25 cellular contexts compared by ENCODE assay signal in genomic region chr19:5814847-5815246, GRCh38. TPM values are rescaled to one million over a fixed set of nuclear protein-coding genes. Genes with fewer than 3 reads are reported as not detected.
DNase-seq lines count a peak whose midpoint lies in the region; ATAC-seq, FAIRE-seq and TF ChIP-seq lines count a peak whose summit lies in the region.
"Had no signal": no experiment of that assay in that cellular context is flagged by ENCODE, and none has a peak within 500 bp of the region (broad histone marks: within the 10 kb centered on the region; RNA-seq: fewer than 3 reads in every experiment).

No MANE protein-coding gene starts in this region.

- no peak for TF ChIP-seq RAD21 in A549 (conservative IDR thresholded peaks at IDR 0.05 in 1 of 2, IDR thresholded peaks at IDR 0.05 in 1 of 2)
- no peak for TF ChIP-seq RAD21 in HepG2 (CRISPR knock-in tag; IDR thresholded peaks at IDR 0.05)

- FAIRE-seq in A549 (lab: Jason Lieb, UNC): no peak
- FAIRE-seq in HepG2 (lab: Jason Lieb, UNC): no peak
- FAIRE-seq: A204.1, RCC 7860 had no signal

- peak overlapping the region; percentile 50 for H3K9ac ChIP-seq in NT2/D1 (ENCODE audit: insufficient read length, low read depth)
- no peak overlapping the region for H3K9ac ChIP-seq in HepG2 (ENCODE audit: insufficient read depth, low read depth, low read length)
- H3K9ac ChIP-seq: BLaER1 had no signal

- no peaks in the 10 kb centered on the region for H3K36me3 ChIP-seq in NT2/D1 (ENCODE audit: insufficient read depth, insufficient read length, low read length)
- no peaks in the 10 kb centered on the region for H3K36me3 ChIP-seq in HepG2 (replicated peaks in 1 of 2; ENCODE audit: control insufficient read depth in 1 of 2, insufficient read depth in 2 of 2, low read length in 2 of 2)
- H3K36me3 ChIP-seq: BLaER1 had no signal

- in situ Hi-C loops in HepG2 (cut with HindIII; ENCODE audit: extremely low pct_ligation_motif_present, low pct_unique_long_range_greater_than_20kb): no loop called here

- no TSS peak for BruUV-seq in HepG2 (replicated peaks; lab: Mats Ljungman, UMichigan)

- no peak overlapping the region for H3K4me3 Mint-ChIP-seq in stimulated activated effector memory CD8-positive, alpha-beta T cell treated with anti-CD3 and anti-CD28 coated beads, Interleukin-12 subunit alpha, Interleukin-12 subunit beta, amount 100 ng/mL, for 72 hours
- H3K4me3 Mint-ChIP-seq: CD4-positive, alpha-beta T cell had no signal

- no peak overlapping the region for H3K27ac Mint-ChIP-seq in stimulated activated effector memory CD8-positive, alpha-beta T cell treated with anti-CD3 and anti-CD28 coated beads, Interleukin-12 subunit alpha, Interleukin-12 subunit beta, amount 100 ng/mL, for 72 hours
- H3K27ac Mint-ChIP-seq: CD4-positive, alpha-beta T cell had no signal

- no peaks in the 10 kb centered on the region for H4K20me1 ChIP-seq in HepG2 (ENCODE audit: insufficient read depth, low read length)
- H4K20me1 ChIP-seq: BLaER1 had no signal

- DNase-seq in A549 (ENCODE audit: low read depth in 1 of 2, low spot score in 1 of 2) (no peak), NT2/D1 (ENCODE audit: low read depth, low spot score) (no peak), HepG2 (ENCODE audit: low spot score) (no peak), NCI-H82 treated with DMSO at 0.1 percent for 48 hours (lab: John Stamatoyannopoulos, UW; ENCODE audit: unreplicated experiment) (no peak)
- no peak for DNase-seq in stimulated activated effector memory CD8-positive, alpha-beta T cell treated with anti-CD3 and anti-CD28 coated beads, Interleukin-12 subunit alpha, Interleukin-12 subunit beta, amount 100 ng/mL, for 72 hours (ENCODE audit: low spot score in 2 of 2)
- DNase-seq: CD4-positive, alpha-beta T cell; COR-L47; DMS79 treated with DMSO at 0.1 percent for 48 hours; H7; KG1; NCI-H1092 treated with DMSO at 0.1 percent for 48 hours; NCI-H1436 treated with DMSO at 0.1 percent for 48 hours; NCI-H1930; NCI-H226; NCI-H510A treated with DMSO at 0.1 percent for 48 hours; NCI-H774; SW 1271 had no signal

- H3K4me1 ChIP-seq in A549 (no peaks in the 10 kb centered on the region), NT2/D1 (ENCODE audit: insufficient read depth, insufficient read length) (peaks cover 15% of the 10 kb centered on the region), HepG2 (ENCODE audit: insufficient read depth, low read length) (no peaks in the 10 kb centered on the region; the same call in 1 of the 2 replicates)

- H3K36me3 Mint-ChIP-seq in stimulated activated effector memory CD8-positive, alpha-beta T cell treated with anti-CD3 and anti-CD28 coated beads, Interleukin-12 subunit alpha, Interleukin-12 subunit beta, amount 100 ng/mL, for 72 hours: no peaks in the 10 kb centered on the region

- no peak overlapping the region for H3K4me3 ChIP-seq in A549
- no peak overlapping the region for H3K4me3 ChIP-seq in NT2/D1 (ENCODE audit: insufficient read length, low read depth)
- no peak overlapping the region for H3K4me3 ChIP-seq in HepG2 (replicated peaks in 1 of 3; ENCODE audit: insufficient read depth in 1 of 3, low read depth in 2 of 3, low read length in 3 of 3)
- H3K4me3 ChIP-seq: BLaER1 had no signal

- POLR2A ChIA-PET in A549 (lab: Yijun Ruan, JAX) (no interaction called here), HepG2 (lab: Yijun Ruan, JAX) (no interaction called here)

- H3K27ac ChIP-seq in A549 (no peak overlapping the region), HepG2 (ENCODE audit: extremely low read length, insufficient read depth, low read length) (no peak overlapping the region)
- H3K27ac ChIP-seq: BLaER1 had no signal

- TF ChIP-seq EP300 in A549 (IDR thresholded peaks at IDR 0.05) (no peak), HepG2 (IDR thresholded peaks at IDR 0.05; ENCODE audit: low read depth in 2 of 2, low read length in 2 of 2) (no peak), HepG2 (CRISPR knock-in tag; IDR thresholded peaks at IDR 0.05; ENCODE audit: borderline replicate concordance) (no peak)

- ATAC-seq in A549: peak; percentile 44 to 59; a peak in 5 of 6 replicates
- no peak for ATAC-seq in HepG2
- peak; percentile 28 for ATAC-seq in stimulated activated effector memory CD8-positive, alpha-beta T cell treated with anti-CD3 and anti-CD28 coated beads, Interleukin-12 subunit alpha, Interleukin-12 subunit beta, amount 100 ng/mL, for 72 hours
- no peak for ATAC-seq in HG02852 (IDR thresholded peaks at IDR 0.05; ENCODE audit: unreplicated experiment)
- ATAC-seq in HG02885 (IDR thresholded peaks at IDR 0.05; ENCODE audit: poor library complexity, unreplicated experiment): no peak
- ATAC-seq: Right ventricle myocardium inferior had no signal

- H3K9me3 ChIP-seq in A549: no peaks in the 10 kb centered on the region
- H3K9me3 ChIP-seq in NT2/D1 (ENCODE audit: insufficient read depth, low read length): no peaks in the 10 kb centered on the region
- no peaks in the 10 kb centered on the region for H3K9me3 ChIP-seq in HepG2 (ENCODE audit: low read length)
- H3K9me3 ChIP-seq: BLaER1 had no signal

- no peak overlapping the region for H2AFZ ChIP-seq in HepG2 (ENCODE audit: low read length)

- no peak for TF ChIP-seq POLR2A in A549 (IDR thresholded peaks at IDR 0.05; ENCODE audit: low read length)
- TF ChIP-seq POLR2A in HepG2 (IDR thresholded peaks at IDR 0.05; ENCODE audit: insufficient read depth in 1 of 2, low read depth in 2 of 2, low read length in 2 of 2): peak in 1 of 2 experiments; percentile 27; a peak in 1 of 4 replicates

- no peaks in the 10 kb centered on the region for H3K4me1 Mint-ChIP-seq in stimulated activated effector memory CD8-positive, alpha-beta T cell treated with anti-CD3 and anti-CD28 coated beads, Interleukin-12 subunit alpha, Interleukin-12 subunit beta, amount 100 ng/mL, for 72 hours

- no peak for TF ChIP-seq CTCF in A549 (IDR thresholded peaks at IDR 0.05)
- TF ChIP-seq CTCF in HepG2 (CRISPR knock-in tag; IDR thresholded peaks at IDR 0.05): no peak

- no peaks in the 10 kb centered on the region for H3K27me3 ChIP-seq in NT2/D1 (ENCODE audit: insufficient read depth, insufficient read length)
- no peaks in the 10 kb centered on the region for H3K27me3 ChIP-seq in HepG2 (ENCODE audit: control insufficient read depth in 1 of 2, insufficient read depth in 2 of 2, low read length in 2 of 2)
- H3K27me3 ChIP-seq: BLaER1 had no signal

- CTCF ChIA-PET in A549 (lab: Yijun Ruan, JAX): interaction anchor here (1.9 to 4.2 kb wide), 2 partner anchors 9 to 11 kb away, joined by 11 to 31 read pairs; no protein-coding TSS in a partner anchor
- CTCF ChIA-PET in HepG2 (lab: Yijun Ruan, JAX; ENCODE audit: low intra/inter-chr PET ratio, low total read pairs): no interaction called here

- H3K4me2 ChIP-seq in A549 (no peak overlapping the region), HepG2 (ENCODE audit: low read depth, low read length) (no peak overlapping the region)
- H3K4me2 ChIP-seq: BLaER1 had no signal

- no peaks in the 10 kb centered on the region for H3K9me3 Mint-ChIP-seq in stimulated activated effector memory CD8-positive, alpha-beta T cell treated with anti-CD3 and anti-CD28 coated beads, Interleukin-12 subunit alpha, Interleukin-12 subunit beta, amount 100 ng/mL, for 72 hours
- H3K9me3 Mint-ChIP-seq: CD4-positive, alpha-beta T cell had no signal

- intact Hi-C loops in HepG2 (cut with micrococcal nuclease; ENCODE audit: unreplicated experiment): no loop called here

- 59% methylated on average over 9 of the region's 12 CpGs for WGBS in A549 (ENCODE audit: missing lambda C conversion rate)
- 83% methylated on average over 11 of the region's 12 CpGs for WGBS in HepG2 (ENCODE audit: low lambda C conversion rate)

- H3K79me2 ChIP-seq in HepG2 (ENCODE audit: insufficient read depth, low read length): no peaks in the 10 kb centered on the region

RNA-seq across cellular contexts. Expression of gene NRTN, which starts 10.0 kb away (rescaled TPM):
- polyA plus RNA-seq in A549 (2011; rRNA removed) (0.32 and 0.38 TPM in 2 replicates), A549 (2017; fragmentation: RNase III; extraction: RNeasy Plus Mini Kit Qiagen cat#74134 plus additional on column Dnase treatment) (0.45 to 0.61 TPM (median 0.50 TPM) in 3 replicates), HepG2 (2011; rRNA removed) (5.3 and 7.3 TPM in 2 replicates)
- polyA plus RNA-seq in A549 (2012; cell fraction: cytosol; rRNA removed): 0.86 and 1.1 TPM in 2 replicates
- polyA plus RNA-seq in A549 (2012; cell fraction: nucleus; rRNA removed): 0.67 and 0.88 TPM in 2 replicates
- 0.24 and 0.33 TPM in 2 replicates for polyA minus RNA-seq in A549 (2011; rRNA and poly(A)+ RNA removed)
- 3.2 and 4.1 TPM in 2 replicates for total RNA-seq in HepG2 (2016; rRNA removed; fragmentation: Illumina TruSeq; extraction: Trizol)
- 6.3 and 6.9 TPM in 2 replicates for total RNA-seq in HepG2 (2016; cell fraction: cytosol; rRNA removed; fragmentation: Illumina TruSeq; extraction: Trizol; ENCODE audit: low read depth)
- 3.3 and 3.6 TPM in 2 replicates for total RNA-seq in HepG2 (2016; cell fraction: insoluble cytoplasmic fraction; rRNA removed; fragmentation: Illumina TruSeq; extraction: Trizol)
- total RNA-seq in HepG2 (2016; cell fraction: membrane; rRNA removed; fragmentation: Illumina TruSeq; extraction: Trizol): 11.2 and 12.2 TPM in 2 replicates
- total RNA-seq in HepG2 (2016; cell fraction: nucleus; rRNA removed; fragmentation: Illumina TruSeq; extraction: Trizol): 1.9 TPM in 2 replicates
- 3.3 and 7.0 TPM in 2 replicates for polyA plus RNA-seq in HepG2 (2011; cell fraction: cytosol; rRNA removed)
- 5.3 and 5.4 TPM in 2 replicates for polyA plus RNA-seq in HepG2 (2011; cell fraction: nucleus; rRNA removed)
- 3.3 and 6.4 TPM in 2 replicates for polyA plus RNA-seq in HepG2 (2012)
- polyA plus RNA-seq in HepG2 (2016; cell fraction: cytosol; fragmentation: Illumina TruSeq; extraction: Trizol; ENCODE audit: low read depth): 9.7 and 9.9 TPM in 2 replicates
- 4.5 and 4.6 TPM in 2 replicates for polyA plus RNA-seq in HepG2 (2016; cell fraction: insoluble cytoplasmic fraction; fragmentation: Illumina TruSeq; extraction: Trizol; ENCODE audit: low read depth)
- 13.7 and 14.4 TPM in 2 replicates for polyA plus RNA-seq in HepG2 (2016; cell fraction: membrane; fragmentation: Illumina TruSeq; extraction: Trizol; ENCODE audit: low read depth)
- 2.8 and 4.0 TPM in 2 replicates for polyA plus RNA-seq in HepG2 (2016; cell fraction: nucleus; fragmentation: Illumina TruSeq; extraction: Trizol; ENCODE audit: insufficient read depth, low read depth)
- polyA minus RNA-seq in HepG2 (2011; rRNA and poly(A)+ RNA removed; ENCODE audit: low replicate concordance): 0.14 and 10.3 TPM in 2 replicates
- 5.2 and 5.8 TPM in 2 replicates for polyA minus RNA-seq in HepG2 (2011; cell fraction: cytosol; rRNA and poly(A)+ RNA removed)
- polyA minus RNA-seq in HepG2 (2011; cell fraction: nucleus; rRNA and poly(A)+ RNA removed): 1.2 and 1.8 TPM in 2 replicates

RNA-seq across cellular contexts. Expression of gene DUS3L, which starts 23.9 kb away (rescaled TPM):
- polyA plus RNA-seq in A549 (2011; rRNA removed) (15.5 and 16.3 TPM in 2 replicates), A549 (2017; fragmentation: RNase III; extraction: RNeasy Plus Mini Kit Qiagen cat#74134 plus additional on column Dnase treatment) (26.9 to 29.4 TPM (median 27.9 TPM) in 3 replicates), HepG2 (2011; rRNA removed) (13.3 and 15.6 TPM in 2 replicates)
- 53.3 and 66.5 TPM in 2 replicates for polyA plus RNA-seq in A549 (2012; cell fraction: cytosol; rRNA removed)
- polyA plus RNA-seq in A549 (2012; cell fraction: nucleus; rRNA removed): 222 and 288 TPM in 2 replicates
- 10.9 and 20.9 TPM in 2 replicates for polyA minus RNA-seq in A549 (2011; rRNA and poly(A)+ RNA removed)
- 20.6 and 25.1 TPM in 2 replicates for total RNA-seq in HepG2 (2016; rRNA removed; fragmentation: Illumina TruSeq; extraction: Trizol)
- total RNA-seq in HepG2 (2016; cell fraction: cytosol; rRNA removed; fragmentation: Illumina TruSeq; extraction: Trizol; ENCODE audit: low read depth): 7.1 and 7.6 TPM in 2 replicates
- 19.2 and 25.0 TPM in 2 replicates for total RNA-seq in HepG2 (2016; cell fraction: insoluble cytoplasmic fraction; rRNA removed; fragmentation: Illumina TruSeq; extraction: Trizol)
- 8.0 and 8.5 TPM in 2 replicates for total RNA-seq in HepG2 (2016; cell fraction: membrane; rRNA removed; fragmentation: Illumina TruSeq; extraction: Trizol)
- total RNA-seq in HepG2 (2016; cell fraction: nucleus; rRNA removed; fragmentation: Illumina TruSeq; extraction: Trizol): 16.2 and 25.2 TPM in 2 replicates
- 10.8 and 19.0 TPM in 2 replicates for polyA plus RNA-seq in HepG2 (2011; cell fraction: cytosol; rRNA removed)
- polyA plus RNA-seq in HepG2 (2011; cell fraction: nucleus; rRNA removed): 82.5 and 110 TPM in 2 replicates
- 8.5 and 16.9 TPM in 2 replicates for polyA plus RNA-seq in HepG2 (2012)
- 2.4 and 3.1 TPM in 2 replicates for polyA plus RNA-seq in HepG2 (2016; cell fraction: cytosol; fragmentation: Illumina TruSeq; extraction: Trizol; ENCODE audit: low read depth)
- 18.3 and 18.8 TPM in 2 replicates for polyA plus RNA-seq in HepG2 (2016; cell fraction: insoluble cytoplasmic fraction; fragmentation: Illumina TruSeq; extraction: Trizol; ENCODE audit: low read depth)
- polyA plus RNA-seq in HepG2 (2016; cell fraction: membrane; fragmentation: Illumina TruSeq; extraction: Trizol; ENCODE audit: low read depth): 6.3 TPM in 2 replicates
- polyA plus RNA-seq in HepG2 (2016; cell fraction: nucleus; fragmentation: Illumina TruSeq; extraction: Trizol; ENCODE audit: insufficient read depth, low read depth): 41.4 and 60.6 TPM in 2 replicates
- polyA minus RNA-seq in HepG2 (2011; rRNA and poly(A)+ RNA removed; ENCODE audit: low replicate concordance): 25.0 and 31.3 TPM in 2 replicates
- 13.3 and 13.6 TPM in 2 replicates for polyA minus RNA-seq in HepG2 (2011; cell fraction: cytosol; rRNA and poly(A)+ RNA removed)
- 16.8 and 28.8 TPM in 2 replicates for polyA minus RNA-seq in HepG2 (2011; cell fraction: nucleus; rRNA and poly(A)+ RNA removed)

RNA-seq across cellular contexts. Expression of gene FUT6, which starts 24.7 kb away (rescaled TPM):
- polyA plus RNA-seq in A549 (2011; rRNA removed) (0.12 TPM in 1 of 2 replicates, not detected in the other), A549 (2017; fragmentation: RNase III; extraction: RNeasy Plus Mini Kit Qiagen cat#74134 plus additional on column Dnase treatment) (not detected in 3 replicates), HepG2 (2011; rRNA removed) (27.7 and 53.3 TPM in 2 replicates)
- 0.03 and 0.05 TPM in 2 replicates for polyA plus RNA-seq in A549 (2012; cell fraction: cytosol; rRNA removed)
- not detected in 2 replicates for polyA plus RNA-seq in A549 (2012; cell fraction: nucleus; rRNA removed)
- polyA minus RNA-seq in A549 (2011; rRNA and poly(A)+ RNA removed): not detected in 2 replicates
- total RNA-seq in HepG2 (2016; rRNA removed; fragmentation: Illumina TruSeq; extraction: Trizol): 5.0 and 8.2 TPM in 2 replicates
- total RNA-seq in HepG2 (2016; cell fraction: cytosol; rRNA removed; fragmentation: Illumina TruSeq; extraction: Trizol; ENCODE audit: low read depth): 0.97 and 1.6 TPM in 2 replicates
- total RNA-seq in HepG2 (2016; cell fraction: insoluble cytoplasmic fraction; rRNA removed; fragmentation: Illumina TruSeq; extraction: Trizol): 5.0 and 7.9 TPM in 2 replicates
- total RNA-seq in HepG2 (2016; cell fraction: membrane; rRNA removed; fragmentation: Illumina TruSeq; extraction: Trizol): 3.2 and 4.2 TPM in 2 replicates
- 5.8 and 8.5 TPM in 2 replicates for total RNA-seq in HepG2 (2016; cell fraction: nucleus; rRNA removed; fragmentation: Illumina TruSeq; extraction: Trizol)
- polyA plus RNA-seq in HepG2 (2011; cell fraction: cytosol; rRNA removed): 33.1 and 34.4 TPM in 2 replicates
- polyA plus RNA-seq in HepG2 (2011; cell fraction: nucleus; rRNA removed): 43.6 and 59.1 TPM in 2 replicates
- 15.4 and 18.7 TPM in 2 replicates for polyA plus RNA-seq in HepG2 (2012)
- polyA plus RNA-seq in HepG2 (2016; cell fraction: cytosol; fragmentation: Illumina TruSeq; extraction: Trizol; ENCODE audit: low read depth): 0.97 and 1.0 TPM in 2 replicates
- 5.1 and 6.0 TPM in 2 replicates for polyA plus RNA-seq in HepG2 (2016; cell fraction: insoluble cytoplasmic fraction; fragmentation: Illumina TruSeq; extraction: Trizol; ENCODE audit: low read depth)
- polyA plus RNA-seq in HepG2 (2016; cell fraction: membrane; fragmentation: Illumina TruSeq; extraction: Trizol; ENCODE audit: low read depth): 3.2 and 3.6 TPM in 2 replicates
- polyA plus RNA-seq in HepG2 (2016; cell fraction: nucleus; fragmentation: Illumina TruSeq; extraction: Trizol; ENCODE audit: insufficient read depth, low read depth): 11.4 and 11.8 TPM in 2 replicates
- polyA minus RNA-seq in HepG2 (2011; rRNA and poly(A)+ RNA removed; ENCODE audit: low replicate concordance): 80.4 TPM in 1 of 2 replicates, not detected in the other
- 21.4 and 25.8 TPM in 2 replicates for polyA minus RNA-seq in HepG2 (2011; cell fraction: cytosol; rRNA and poly(A)+ RNA removed)
- 22.5 and 47.7 TPM in 2 replicates for polyA minus RNA-seq in HepG2 (2011; cell fraction: nucleus; rRNA and poly(A)+ RNA removed)
- total RNA-seq: H7, OCI-LY7, Right ventricle myocardium inferior, SK-MEL-5 had no signal

RNA-seq across cellular contexts. Expression of gene PRR22, which starts 30.3 kb away (rescaled TPM):
- 0.46 and 0.65 TPM in 2 replicates for polyA plus RNA-seq in A549 (2011; rRNA removed)
- 2.4 and 3.6 TPM in 2 replicates for polyA plus RNA-seq in A549 (2012; cell fraction: cytosol; rRNA removed)
- 27.6 and 34.7 TPM in 2 replicates for polyA plus RNA-seq in A549 (2012; cell fraction: nucleus; rRNA removed)
- polyA plus RNA-seq in A549 (2017; fragmentation: RNase III; extraction: RNeasy Plus Mini Kit Qiagen cat#74134 plus additional on column Dnase treatment): 2.0 to 2.3 TPM (median 2.2 TPM) in 3 replicates
- 0.25 and 0.29 TPM in 2 replicates for polyA minus RNA-seq in A549 (2011; rRNA and poly(A)+ RNA removed)
- 0.77 and 2.3 TPM in 2 replicates for total RNA-seq in HepG2 (2016; rRNA removed; fragmentation: Illumina TruSeq; extraction: Trizol)
- total RNA-seq in HepG2 (2016; cell fraction: cytosol; rRNA removed; fragmentation: Illumina TruSeq; extraction: Trizol; ENCODE audit: low read depth): 0.40 and 0.53 TPM in 2 replicates
- total RNA-seq in HepG2 (2016; cell fraction: insoluble cytoplasmic fraction; rRNA removed; fragmentation: Illumina TruSeq; extraction: Trizol): 0.83 and 2.2 TPM in 2 replicates
- total RNA-seq in HepG2 (2016; cell fraction: membrane; rRNA removed; fragmentation: Illumina TruSeq; extraction: Trizol): 0.68 and 0.93 TPM in 2 replicates
- total RNA-seq in HepG2 (2016; cell fraction: nucleus; rRNA removed; fragmentation: Illumina TruSeq; extraction: Trizol): 2.2 and 2.6 TPM in 2 replicates
- 0.84 and 1.0 TPM in 2 replicates for polyA plus RNA-seq in HepG2 (2011; rRNA removed)
- polyA plus RNA-seq in HepG2 (2011; cell fraction: cytosol; rRNA removed): 0.10 and 0.36 TPM in 2 replicates
- polyA plus RNA-seq in HepG2 (2011; cell fraction: nucleus; rRNA removed): 9.3 and 11.4 TPM in 2 replicates
- 0.86 and 1.1 TPM in 2 replicates for polyA plus RNA-seq in HepG2 (2012)
- 0.27 and 0.43 TPM in 2 replicates for polyA plus RNA-seq in HepG2 (2016; cell fraction: cytosol; fragmentation: Illumina TruSeq; extraction: Trizol; ENCODE audit: low read depth)
- polyA plus RNA-seq in HepG2 (2016; cell fraction: insoluble cytoplasmic fraction; fragmentation: Illumina TruSeq; extraction: Trizol; ENCODE audit: low read depth): 1.2 and 2.0 TPM in 2 replicates
- polyA plus RNA-seq in HepG2 (2016; cell fraction: membrane; fragmentation: Illumina TruSeq; extraction: Trizol; ENCODE audit: low read depth): 0.66 and 0.97 TPM in 2 replicates
- 10.5 and 11.2 TPM in 2 replicates for polyA plus RNA-seq in HepG2 (2016; cell fraction: nucleus; fragmentation: Illumina TruSeq; extraction: Trizol; ENCODE audit: insufficient read depth, low read depth)
- polyA minus RNA-seq in HepG2 (2011; rRNA and poly(A)+ RNA removed; ENCODE audit: low replicate concordance): 0.35 and 0.70 TPM in 2 replicates
- 0.59 and 0.62 TPM in 2 replicates for polyA minus RNA-seq in HepG2 (2011; cell fraction: cytosol; rRNA and poly(A)+ RNA removed)
- 0.62 and 1.7 TPM in 2 replicates for polyA minus RNA-seq in HepG2 (2011; cell fraction: nucleus; rRNA and poly(A)+ RNA removed)

RNA-seq across cellular contexts. Expression of gene FUT3, which starts 36.4 kb away (rescaled TPM):
- polyA plus RNA-seq in A549 (2011; rRNA removed): 0.09 and 0.20 TPM in 2 replicates
- polyA plus RNA-seq in A549 (2012; cell fraction: cytosol; rRNA removed): 0.03 and 0.04 TPM in 2 replicates
- polyA plus RNA-seq in A549 (2012; cell fraction: nucleus; rRNA removed): 0.20 and 0.59 TPM in 2 replicates
- polyA plus RNA-seq in A549 (2017; fragmentation: RNase III; extraction: RNeasy Plus Mini Kit Qiagen cat#74134 plus additional on column Dnase treatment): 0.09 TPM in 1 of 3 replicates, not detected in the others
- not detected in 2 replicates for polyA minus RNA-seq in A549 (2011; rRNA and poly(A)+ RNA removed)
- 0.20 and 0.53 TPM in 2 replicates for total RNA-seq in HepG2 (2016; rRNA removed; fragmentation: Illumina TruSeq; extraction: Trizol)
- total RNA-seq in HepG2 (2016; cell fraction: cytosol; rRNA removed; fragmentation: Illumina TruSeq; extraction: Trizol; ENCODE audit: low read depth): 0.10 TPM in 1 of 2 replicates, not detected in the other
- total RNA-seq in HepG2 (2016; cell fraction: insoluble cytoplasmic fraction; rRNA removed; fragmentation: Illumina TruSeq; extraction: Trizol): 0.39 TPM in 1 of 2 replicates, not detected in the other
- total RNA-seq in HepG2 (2016; cell fraction: membrane; rRNA removed; fragmentation: Illumina TruSeq; extraction: Trizol): 0.14 and 0.15 TPM in 2 replicates
- 0.34 TPM in 1 of 2 replicates, not detected in the other for total RNA-seq in HepG2 (2016; cell fraction: nucleus; rRNA removed; fragmentation: Illumina TruSeq; extraction: Trizol)
- polyA plus RNA-seq in HepG2 (2011; rRNA removed): 1.1 and 1.6 TPM in 2 replicates
- 0.74 and 0.86 TPM in 2 replicates for polyA plus RNA-seq in HepG2 (2011; cell fraction: cytosol; rRNA removed)
- 0.96 and 1.5 TPM in 2 replicates for polyA plus RNA-seq in HepG2 (2011; cell fraction: nucleus; rRNA removed)
- polyA plus RNA-seq in HepG2 (2012): 0.52 and 2.4 TPM in 2 replicates
- polyA plus RNA-seq in HepG2 (2016; cell fraction: cytosol; fragmentation: Illumina TruSeq; extraction: Trizol; ENCODE audit: low read depth): 0.07 TPM in 1 of 2 replicates, not detected in the other
- 0.12 and 0.23 TPM in 2 replicates for polyA plus RNA-seq in HepG2 (2016; cell fraction: insoluble cytoplasmic fraction; fragmentation: Illumina TruSeq; extraction: Trizol; ENCODE audit: low read depth)
- polyA plus RNA-seq in HepG2 (2016; cell fraction: membrane; fragmentation: Illumina TruSeq; extraction: Trizol; ENCODE audit: low read depth): 0.17 TPM in 1 of 2 replicates, not detected in the other
- 0.57 and 0.83 TPM in 2 replicates for polyA plus RNA-seq in HepG2 (2016; cell fraction: nucleus; fragmentation: Illumina TruSeq; extraction: Trizol; ENCODE audit: insufficient read depth, low read depth)
- 0.80 TPM in 1 of 2 replicates, not detected in the other for polyA minus RNA-seq in HepG2 (2011; rRNA and poly(A)+ RNA removed; ENCODE audit: low replicate concordance)
- 0.69 TPM in 1 of 2 replicates, not detected in the other for polyA minus RNA-seq in HepG2 (2011; cell fraction: cytosol; rRNA and poly(A)+ RNA removed)
- polyA minus RNA-seq in HepG2 (2011; cell fraction: nucleus; rRNA and poly(A)+ RNA removed): 0.26 and 2.9 TPM in 2 replicates
- total RNA-seq: H7, Right ventricle myocardium inferior had no signal

Comparison
In these comparisons a context has a peak if more than half of its experiments do, and no peak if none do; other contexts are left out.
1. ATAC-seq: peak in A549 (2 of 2) and stimulated activated effector memory CD8-positive, alpha-beta T cell treated with anti-CD3 and anti-CD28 coated beads, Interleukin-12 subunit alpha, Interleukin-12 subunit beta, amount 100 ng/mL, for 72 hours (single experiment); none in HepG2 (single experiment), HG02852 (single experiment) and HG02885 (single experiment).